In genomic region chr7:55365680-55366460, GRCh38 we compare ENCODE assay signal across 8 cellular contexts. TPM values are rescaled to one million over a fixed set of nuclear protein-coding genes. Genes with fewer than 3 reads are reported as not detected.
DNase-seq lines count a peak whose midpoint lies in the region; ATAC-seq, FAIRE-seq and TF ChIP-seq lines count a peak whose summit lies in the region.

No MANE protein-coding gene starts in this region.

- H3K27ac Mint-ChIP-seq in Calu3 (ENCODE audit: unreplicated experiment) (peak overlapping the region; percentile 100), endothelial cell (ENCODE audit: unreplicated experiment) (peak overlapping the region; percentile 99), mesothelial cell of epicardium (peak overlapping the region; percentile 99)

- ATAC-seq in GM21381 (IDR thresholded peaks at IDR 0.05; ENCODE audit: unreplicated experiment) = peak; percentile 81

- H3K4me1 Mint-ChIP-seq in Calu3 (ENCODE audit: low read depth, unreplicated experiment) (peaks cover 11% of the 10 kb centered on the region), endothelial cell (ENCODE audit: unreplicated experiment) (peaks cover 15% of the 10 kb centered on the region), mesothelial cell of epicardium (peaks cover 35% of the 10 kb centered on the region)

- peak; percentile 46 for TF ChIP-seq CTCF in Calu3 (IDR thresholded peaks at IDR 0.05; ENCODE audit: unreplicated experiment)
- no peak for TF ChIP-seq CTCF in endothelial cell (IDR thresholded peaks at IDR 0.05; ENCODE audit: unreplicated experiment)
- TF ChIP-seq CTCF in mesothelial cell of epicardium (IDR thresholded peaks at IDR 0.05; ENCODE audit: unreplicated experiment) = no peak

- no peaks in the 10 kb centered on the region for H3K9me3 Mint-ChIP-seq in Calu3 (ENCODE audit: low read depth, unreplicated experiment)
- H3K9me3 Mint-ChIP-seq in endothelial cell (ENCODE audit: unreplicated experiment) = no peaks in the 10 kb centered on the region
- no peaks in the 10 kb centered on the region for H3K9me3 Mint-ChIP-seq in mesothelial cell of epicardium

- peak overlapping the region; percentile 99 for H3K4me3 Mint-ChIP-seq in Calu3 (ENCODE audit: low read depth, unreplicated experiment)
- peak overlapping the region; percentile 98 for H3K4me3 Mint-ChIP-seq in endothelial cell (ENCODE audit: unreplicated experiment)
- peak overlapping the region; percentile 90 for H3K4me3 Mint-ChIP-seq in mesothelial cell of epicardium

- BruUV-seq in Calu3 (replicated peaks; lab: Mats Ljungman, UMichigan) = no TSS peak

- CTCF ChIA-PET in Calu3 (lab: Charles Lee) = interaction anchor here (0.6 to 1.7 kb wide), 5 partner anchors 10 to 620 kb away, joined by 3 to 5 read pairs (median 3); no protein-coding TSS in a partner anchor

- peaks cover 34% of the 10 kb centered on the region for H3K36me3 Mint-ChIP-seq in Calu3 (ENCODE audit: insufficient read depth, unreplicated experiment)
- no peaks in the 10 kb centered on the region for H3K36me3 Mint-ChIP-seq in endothelial cell (ENCODE audit: low read depth, unreplicated experiment)
- no peaks in the 10 kb centered on the region for H3K36me3 Mint-ChIP-seq in mesothelial cell of epicardium

- DNase-seq in Calu3 (peak; percentile 99), HTR-8/SVneo (ENCODE audit: insufficient read length, low spot score) (peak; percentile 89), NOMO-1 treated with dmso at 0.1 percent for 144 hours (lab: John Stamatoyannopoulos, UW; ENCODE audit: unreplicated experiment) (peak; percentile 83), endothelial cell (ENCODE audit: low spot score) (peak; percentile 94), mesothelial cell of epicardium (ENCODE audit: low spot score in 2 of 2, unreplicated experiment in 2 of 2) (peak; percentile 92 to 97)
- peak; percentile 80 for DNase-seq in activated CD8-positive, alpha-beta memory T cell treated with anti-CD3 and anti-CD28 coated beads, Interleukin-2, amount 50 U/mL, for 24 hours (ENCODE audit: extremely low read depth)
- DNase-seq in stimulated activated CD8-positive, alpha-beta memory T cell treated with anti-CD3 and anti-CD28 coated beads, Interleukin-15, amount 100 ng/mL, for 4 hours (ENCODE audit: low read depth in 2 of 2) = peak; percentile 88 to 92

- intact Hi-C loops in Calu3 (cut with micrococcal nuclease; ENCODE audit: unreplicated experiment) = loop anchor here (5.0 kb wide), 3 partner anchors 44 to 609 kb away; partner anchors contain the start of gene SEC61G

- H3K27me3 Mint-ChIP-seq in Calu3 (ENCODE audit: unreplicated experiment) (no peaks in the 10 kb centered on the region), endothelial cell (ENCODE audit: unreplicated experiment) (peaks cover 4% of the 10 kb centered on the region), mesothelial cell of epicardium (ENCODE audit: low read depth) (peaks cover 7% of the 10 kb centered on the region)

- FAIRE-seq in HTR-8/SVneo (lab: Jason Lieb, UNC) = peak; percentile 86

RNA-seq across cellular contexts. Expression of gene LANCL2, which starts 0.7 kb away (rescaled TPM):
- 15.7 and 16.6 TPM in 2 replicates for total RNA-seq in Calu3 (2022)
- total RNA-seq in endothelial cell (ENCODE audit: unreplicated experiment) = 14.8 TPM
- 18.5 to 22.9 TPM (median 20.6 TPM) in 3 replicates for total RNA-seq in mesothelial cell of epicardium

Comparison
In these comparisons a context has a peak if more than half of its experiments do, and no peak if none do; other contexts are left out.
1. Peak in every context shown above with its lines: DNase-seq and ATAC-seq.